ENCODE assay signal across 16 cellular contexts in genomic region chr1:39926820-39927219, GRCh38. TPM values are rescaled to one million over a fixed set of nuclear protein-coding genes. Genes with fewer than 3 reads are reported as not detected.
DNase-seq lines count a peak whose midpoint lies in the region; ATAC-seq and TF ChIP-seq lines count a peak whose summit lies in the region.
"Had no signal": no experiment of that assay in that cellular context is flagged by ENCODE, and none has a peak within 500 bp of the region (broad histone marks: within the 10 kb centered on the region; RNA-seq: fewer than 3 reads in every experiment).

No MANE protein-coding gene starts in this region.

- H3K27me3 ChIP-seq in BE2C (no peaks in the 10 kb centered on the region), breast epithelium (no peaks in the 10 kb centered on the region), liver (ENCODE audit: control insufficient read depth in 4 of 4, insufficient read depth in 4 of 4, low read length in 3 of 4) (no peaks in the 10 kb centered on the region), PC-9 (ENCODE audit: insufficient read depth, low read depth) (no peaks in the 10 kb centered on the region)
- H3K27me3 ChIP-seq: neutrophil, SJSA1 had no signal

- H3K9me3 ChIP-seq in BE2C (no peaks in the 10 kb centered on the region), breast epithelium (no peaks in the 10 kb centered on the region), liver (ENCODE audit: control insufficient read depth in 4 of 4, low read length in 3 of 4) (no peaks in the 10 kb centered on the region), PC-9 (ENCODE audit: insufficient read depth, low read depth) (no peaks in the 10 kb centered on the region)
- H3K9me3 ChIP-seq: neutrophil, SJSA1, stomach had no signal

- H3K36me3 ChIP-seq in BE2C: no peaks in the 10 kb centered on the region
- H3K36me3 ChIP-seq in breast epithelium: no peaks in the 10 kb centered on the region
- H3K36me3 ChIP-seq in liver (ENCODE audit: control insufficient read depth in 4 of 4, insufficient read depth in 3 of 4, low read depth in 1 of 4, low read length in 3 of 4): no peaks in the 10 kb centered on the region
- no peaks in the 10 kb centered on the region for H3K36me3 ChIP-seq in PC-9 (ENCODE audit: low read depth)
- H3K36me3 ChIP-seq: neutrophil, SJSA1, stomach had no signal

- no peaks in the 10 kb centered on the region for H3K79me2 ChIP-seq in PC-9 (ENCODE audit: low read depth)

- peak overlapping the region in 1 of 2 donors; percentile 47 for H3K9ac ChIP-seq in liver (ENCODE audit: low read depth in 1 of 2, low read length in 2 of 2)

- H3K4me1 ChIP-seq in BE2C (no peaks in the 10 kb centered on the region), breast epithelium (peaks cover 0 to 3% of the 10 kb centered on the region in 2 donors), liver (ENCODE audit: control insufficient read depth in 4 of 4, insufficient read depth in 4 of 4, low read length in 3 of 4) (peaks cover 22 to 69% (median 59%) of the 10 kb centered on the region in 4 donors), PC-9 (replicated peaks; ENCODE audit: insufficient read depth) (no peaks in the 10 kb centered on the region)
- H3K4me1 ChIP-seq: SJSA1 had no signal

- H3K4me2 ChIP-seq in PC-9: no peak overlapping the region

- TF ChIP-seq POLR2A in breast epithelium (IDR thresholded peaks at IDR 0.05): no peak

- H2AFZ ChIP-seq in PC-9: no peak overlapping the region

- H3K27ac ChIP-seq in breast epithelium (peak overlapping the region; percentile 75 to 90), liver (ENCODE audit: low read depth in 1 of 2, low read length in 2 of 2) (peak overlapping the region; percentile 79 to 91), PC-9 (no peak overlapping the region)
- H3K27ac ChIP-seq: HL-60, neutrophil, SJSA1, stomach had no signal

- H3K4me3 ChIP-seq in BE2C (ENCODE audit: low read depth, low read length) (no peak overlapping the region), breast epithelium (no peak overlapping the region), liver (ENCODE audit: low read depth in 1 of 3, low read length in 3 of 3) (no peak overlapping the region), PC-9 (no peak overlapping the region)
- H3K4me3 ChIP-seq: SJSA1, skin epidermis, stomach had no signal

- H3K9me2 ChIP-seq in PC-9 (ENCODE audit: insufficient read depth): no peaks in the 10 kb centered on the region

- no peaks in the 10 kb centered on the region for H4K20me1 ChIP-seq in PC-9 (ENCODE audit: insufficient read depth)

- no peak for TF ChIP-seq RAD21 in liver (IDR thresholded peaks at IDR 0.05)

- intact Hi-C loops in breast epithelium (cut with DNase I; ENCODE audit: low total_unique reads): loop anchor here (5.0 kb wide), 1 partner anchor 35 kb away; no protein-coding TSS in a partner anchor
- intact Hi-C loops in PC-9 (cut with micrococcal nuclease; ENCODE audit: unreplicated experiment): no loop called here

- TF ChIP-seq CTCF in BE2C (IDR thresholded peaks at IDR 0.05; ENCODE audit: low read depth, low read length) (no peak), breast epithelium (IDR thresholded peaks at IDR 0.05) (no peak), liver (IDR thresholded peaks at IDR 0.05; ENCODE audit: low read depth, low read length, missing input control) (no peak), PC-9 (conservative IDR thresholded peaks at IDR 0.05) (no peak)

- CTCF ChIA-PET in PC-9 (lab: Charles Lee): no interaction called here

- ATAC-seq in GM18858 (IDR thresholded peaks at IDR 0.05; ENCODE audit: unreplicated experiment) (no peak), HG02885 (IDR thresholded peaks at IDR 0.05; ENCODE audit: poor library complexity, unreplicated experiment) (no peak)

- POLR2A ChIA-PET in PC-9 (lab: Charles Lee; ENCODE audit: unreplicated experiment): no interaction called here

- no peaks in the 10 kb centered on the region for H3F3A ChIP-seq in PC-9 (ENCODE audit: insufficient read depth, low read depth)

- BruUV-seq in PC-9 (replicated peaks; lab: Mats Ljungman, UMichigan): no TSS peak

- 31% methylated on average over 6 of the region's 6 CpGs for WGBS in liver

- peak; percentile 9 for DNase-seq in BE2C
- peak; percentile 100 for DNase-seq in NCI-H2029 (lab: John Stamatoyannopoulos, UW)
- DNase-seq in breast epithelium (ENCODE audit: low spot score in 2 of 2): peak in 1 of 2 donors; percentile 60
- DNase-seq in PC-9: no peak
- no peak for DNase-seq in UCSD-AML1 (lab: John Stamatoyannopoulos, UW; ENCODE audit: unreplicated experiment)
- DNase-seq: Calu3, Karpas-422, NCI-H187 treated with DMSO at 0.1 percent for 48 hours, stomach had no signal

TF ChIP-seq in liver, 16 proteins besides CTCF, POLR2A, EP300 and RAD21:
- peak; percentile 16 for TF ChIP-seq SP1 (IDR thresholded peaks at IDR 0.05)
- TF ChIP-seq YY1 (IDR thresholded peaks at IDR 0.05): no peak
- no peak for TF ChIP-seq ATF3 (IDR thresholded peaks at IDR 0.05)
- no peak for TF ChIP-seq ZBTB33 (IDR thresholded peaks at IDR 0.05)
- no peak for TF ChIP-seq NR2F2 (IDR thresholded peaks at IDR 0.05)
- TF ChIP-seq EGR1 (IDR thresholded peaks at IDR 0.05; ENCODE audit: low read depth in 2 of 2): no peak
- TF ChIP-seq TAF1 (conservative IDR thresholded peaks at IDR 0.05): no peak
- no peak for TF ChIP-seq JUND (IDR thresholded peaks at IDR 0.05)
- no peak for TF ChIP-seq REST (IDR thresholded peaks at IDR 0.05)
- TF ChIP-seq MAX (IDR thresholded peaks at IDR 0.05): no peak
- no peak for TF ChIP-seq FOXA2 (IDR thresholded peaks at IDR 0.05)
- TF ChIP-seq RXRA (IDR thresholded peaks at IDR 0.05): peak; percentile 11 to 38
- no peak for TF ChIP-seq FOXA1 (IDR thresholded peaks at IDR 0.05)
- TF ChIP-seq HNF4A (conservative IDR thresholded peaks at IDR 0.05): no peak

RNA-seq across cellular contexts. Expression of gene MYCL, which starts 25.1 kb away (rescaled TPM):
- 0.76 TPM for polyA plus RNA-seq in BE2C (2012; ENCODE audit: insufficient read depth, insufficient read length, low read depth)
- total RNA-seq in breast epithelium (1 to 10 TPM in 1 of 3 donors, under 1 TPM in 2; 0.32 to 5.3 (median 0.98) TPM), liver (1 to 10 TPM; 1.8 to 6.6 TPM), PC-9 (2021) (3.8 and 6.2 TPM in 2 replicates)
- polyA plus RNA-seq in liver: 1 to 10 TPM; 2.4 to 2.6 TPM

RNA-seq across cellular contexts. Expression of gene MFSD2A, which starts 28.1 kb away (rescaled TPM):
- 3.7 TPM for polyA plus RNA-seq in BE2C (2012; ENCODE audit: insufficient read depth, insufficient read length, low read depth)
- 10 to 100 TPM in 1 of 3 donors, 1 to 10 TPM in 2; 3.0 to 61.5 (median 7.9) TPM for total RNA-seq in breast epithelium
- 100 to 1,000 TPM in 1 of 2 donors, under 1 TPM in 1; 0.37 to 294 TPM for total RNA-seq in liver
- polyA plus RNA-seq in liver: 100 to 1,000 TPM in 1 of 2 donors, 10 to 100 TPM in 1; 84.3 to 257 TPM
- total RNA-seq in PC-9 (2021): 1.4 and 1.8 TPM in 2 replicates

RNA-seq across cellular contexts. Expression of gene TRIT1, which starts 43.5 kb away (rescaled TPM):
- 16.4 TPM for polyA plus RNA-seq in BE2C (2012; ENCODE audit: insufficient read depth, insufficient read length, low read depth)
- total RNA-seq in breast epithelium (10 to 100 TPM; 10.1 to 30.3 (median 19.3) TPM), liver (10 to 100 TPM in 1 of 2 donors, 1 to 10 TPM in 1; 9.3 to 11.2 TPM), PC-9 (2021) (36.5 and 38.5 TPM in 2 replicates)
- polyA plus RNA-seq in liver: 1 to 10 TPM; 4.5 to 5.0 TPM

Comparison
In these comparisons a context has a peak if more than half of its experiments do, and no peak if none do; other contexts are left out.
1. DNase-seq: peak in BE2C (single experiment) and NCI-H2029 (single experiment); none in PC-9 (0 of 2) and UCSD-AML1 (single experiment).